Comparison of ENCODE assay signal across 8 cellular contexts in genomic region chr17:76384987-76385891, GRCh38. TPM values are rescaled to one million over a fixed set of nuclear protein-coding genes. Genes with fewer than 3 reads are reported as not detected.
DNase-seq lines count a peak whose midpoint lies in the region; TF ChIP-seq lines count a peak whose summit lies in the region.

No MANE protein-coding gene starts in this region.

- peaks cover 0 to 40% of the 10 kb centered on the region in 2 experiments; a peak in 1 of 4 replicates for H3K4me1 ChIP-seq in SK-N-SH (ENCODE audit: control insufficient read depth in 1 of 2, insufficient read depth in 2 of 2, low read depth in 1 of 2, low read length in 1 of 2)

- no peaks in the 10 kb centered on the region for H3K27me3 ChIP-seq in SK-N-SH (ENCODE audit: insufficient read depth)

- H3K4me2 ChIP-seq in SK-N-SH: peak overlapping the region; percentile 89

- H3K4me3 Mint-ChIP-seq in immature natural killer cell: peak overlapping the region; percentile 70 to 75 (median 73)

- peak overlapping the region; percentile 53 to 78 for H3K4me3 ChIP-seq in SK-N-SH (ENCODE audit: low read depth in 2 of 2, low read length in 1 of 2)

- H3K36me3 ChIP-seq in SK-N-SH (replicated peaks in 1 of 2; ENCODE audit: control insufficient read depth in 1 of 2, insufficient read depth in 2 of 2, low read length in 1 of 2): peaks cover 0 to 5% of the 10 kb centered on the region in 2 experiments

- peak overlapping the region; percentile 82; the same call in 1 of the 2 replicates for H3K9ac ChIP-seq in SK-N-SH

- H3K27ac Mint-ChIP-seq in immature natural killer cell: no peak overlapping the region

- DNase-seq in DMS53 (lab: John Stamatoyannopoulos, UW) (peak; percentile 81), DMS53 treated with DMSO at 0.1 percent for 48 hours (lab: John Stamatoyannopoulos, UW; ENCODE audit: unreplicated experiment) (no peak), SK-N-SH (peak; percentile 76), astrocyte of the hippocampus (ENCODE audit: low read depth, low spot score) (peak; percentile 64), immature natural killer cell (peak in 2 of 3 donors; percentile 20 to 30), OCI-M2 (lab: John Stamatoyannopoulos, UW; ENCODE audit: unreplicated experiment) (no peak), cerebellar cortex (ENCODE audit: low spot score) (no peak)
- peak; percentile 57 for DNase-seq in stimulated activated CD4-positive, alpha-beta T cell treated with anti-CD3 and anti-CD28 coated beads, Interleukin-15, amount 100 ng/mL, for 24 hours

- no peak for TF ChIP-seq RAD21 in SK-N-SH (IDR thresholded peaks at IDR 0.05; ENCODE audit: low read length)

- no peak for TF ChIP-seq EP300 in SK-N-SH (IDR thresholded peaks at IDR 0.05; ENCODE audit: borderline replicate concordance in 1 of 2, low read depth in 1 of 2, low read length in 1 of 2)

- peak overlapping the region in 1 of 2 experiments; percentile 80; a peak in 2 of 4 replicates for H3K27ac ChIP-seq in SK-N-SH (ENCODE audit: low read depth in 2 of 2, low read length in 1 of 2)

- peaks cover 4 to 6% (median 5%) of the 10 kb centered on the region in 3 donors for H3K27me3 Mint-ChIP-seq in immature natural killer cell (ENCODE audit: low read depth in 3 of 3)

- peak overlapping the region; percentile 86 for H2AFZ ChIP-seq in SK-N-SH (ENCODE audit: low read depth)

- H3K9me3 ChIP-seq in SK-N-SH: no peaks in the 10 kb centered on the region

- peaks cover 28% of the 10 kb centered on the region; the same call in 1 of the 2 replicates for H3K79me2 ChIP-seq in SK-N-SH (ENCODE audit: insufficient read depth)

- H3K9me3 Mint-ChIP-seq in immature natural killer cell: no peaks in the 10 kb centered on the region

- 4% methylated on average over 37 of the region's 74 CpGs for WGBS in SK-N-SH (ENCODE audit: low lambda C conversion rate)

- POLR2A ChIA-PET in SK-N-SH (lab: Yijun Ruan, JAX): interaction anchor here (0.5 to 5.0 kb wide), 4 partner anchors 13 to 81 kb away, joined by 3 to 39 read pairs (median 4); partner anchors contain the start of gene PRPSAP1

- no peak for TF ChIP-seq CTCF in SK-N-SH (IDR thresholded peaks at IDR 0.05)

- no peaks in the 10 kb centered on the region for H3K9me2 ChIP-seq in SK-N-SH

- CTCF ChIA-PET in SK-N-SH (lab: Yijun Ruan, JAX): interaction anchor here (0.5 to 13.8 kb wide), 66 partner anchors 10 to 534 kb away, joined by 3 to 312 read pairs (median 5); partner anchors contain the start of genes AANAT, ACOX1, EXOC7 and PRPSAP1

- peaks cover 6 to 14% of the 10 kb centered on the region in 2 donors for H3K4me1 Mint-ChIP-seq in immature natural killer cell

- peaks cover 22% of the 10 kb centered on the region; the same call in 1 of the 2 replicates for H4K20me1 ChIP-seq in SK-N-SH (ENCODE audit: insufficient read depth)

- no peaks in the 10 kb centered on the region for H3K36me3 Mint-ChIP-seq in immature natural killer cell

- peaks cover 21% of the 10 kb centered on the region for H3F3A ChIP-seq in SK-N-SH (replicated peaks; ENCODE audit: insufficient read depth)

TF ChIP-seq in SK-N-SH, 30 proteins besides CTCF, POLR2A, EP300 and RAD21:
- TF ChIP-seq FOSL2 (IDR thresholded peaks at IDR 0.05; ENCODE audit: borderline replicate concordance, low read depth): peak; percentile 50; the same call in 1 of the 2 replicates
- no peak for TF ChIP-seq USF2 (IDR thresholded peaks at IDR 0.05; ENCODE audit: borderline replicate concordance, low read depth, low read length)
- TF ChIP-seq MEF2A (IDR thresholded peaks at IDR 0.05; ENCODE audit: borderline replicate concordance, low read depth): no peak
- no peak for TF ChIP-seq NFIC (IDR thresholded peaks at IDR 0.05; ENCODE audit: borderline replicate concordance)
- TF ChIP-seq EZH2phosphoT487 (IDR thresholded peaks at IDR 0.05; ENCODE audit: borderline replicate concordance, low read depth): no peak
- TF ChIP-seq RFX5 (IDR thresholded peaks at IDR 0.05; ENCODE audit: low read length): no peak
- TF ChIP-seq MXI1 (IDR thresholded peaks at IDR 0.05; ENCODE audit: low read depth, low read length): no peak
- TF ChIP-seq NRF1 (IDR thresholded peaks at IDR 0.05; ENCODE audit: low read depth, low read length): no peak
- TF ChIP-seq RXRA (IDR thresholded peaks at IDR 0.05; ENCODE audit: borderline replicate concordance, low read depth): no peak
- TF ChIP-seq FOXJ3 (CRISPR knock-in tag; IDR thresholded peaks at IDR 0.05): no peak
- no peak for TF ChIP-seq SMC3 (IDR thresholded peaks at IDR 0.05; ENCODE audit: low read depth, low read length)
- TF ChIP-seq IRF3 (IDR thresholded peaks at IDR 0.05; ENCODE audit: low read depth, low read length): no peak
- 0 out of 2 replicates have a peak, but pooled peaks have one; percentile 7 for TF ChIP-seq MAX (IDR thresholded peaks at IDR 0.05; ENCODE audit: low read depth)
- TF ChIP-seq FOXM1 (IDR thresholded peaks at IDR 0.05; ENCODE audit: low read depth): no peak

RNA-seq across cellular contexts. Expression of gene SPHK1, which starts 0.8 kb away (rescaled TPM):
- polyA plus RNA-seq in SK-N-SH (2012; rRNA removed) (7.7 and 12.3 TPM in 2 replicates), immature natural killer cell (1 to 10 TPM; 3.3 to 7.6 (median 6.5) TPM)
- 3.4 and 5.6 TPM in 2 replicates for polyA plus RNA-seq in SK-N-SH (2012; cell fraction: cytosol; rRNA removed)
- polyA plus RNA-seq in SK-N-SH (2012; cell fraction: nucleus; rRNA removed): 43.8 and 66.0 TPM in 2 replicates

RNA-seq across cellular contexts. Expression of gene PRPSAP1, which starts 31.5 kb away (rescaled TPM):
- polyA plus RNA-seq in SK-N-SH (2012; rRNA removed) (118 and 125 TPM in 2 replicates), immature natural killer cell (10 to 100 TPM; 59.8 to 87.6 (median 75.5) TPM)
- polyA plus RNA-seq in SK-N-SH (2012; cell fraction: cytosol; rRNA removed): 105 and 114 TPM in 2 replicates
- polyA plus RNA-seq in SK-N-SH (2012; cell fraction: nucleus; rRNA removed): 216 and 280 TPM in 2 replicates

Comparison
In these comparisons a context has a peak if more than half of its experiments do, and no peak if none do; other contexts are left out.
1. DNase-seq: peak in DMS53 (single experiment), SK-N-SH (single experiment), astrocyte of the hippocampus (single experiment), immature natural killer cell (2 of 3) and stimulated activated CD4-positive, alpha-beta T cell treated with anti-CD3 and anti-CD28 coated beads, Interleukin-15, amount 100 ng/mL, for 24 hours (single experiment); none in DMS53 treated with DMSO at 0.1 percent for 48 hours (single experiment), OCI-M2 (single experiment) and cerebellar cortex (single experiment).